ENCODE assay signal across 1 cellular context in genomic region chr14:104871656-104872468, GRCh38.
TF ChIP-seq lines count a peak whose summit lies in the region.

No MANE protein-coding gene starts in this region.

TF ChIP-seq in K562, 482 proteins besides CTCF, POLR2A, EP300 and RAD21:
- TF ChIP-seq ZBTB43 (CRISPR knock-in tag; IDR thresholded peaks at IDR 0.05) (peak; percentile 98), ZNF512 (tag; IDR thresholded peaks at IDR 0.05) (no peak), RBM34 (IDR thresholded peaks at IDR 0.05; ENCODE audit: borderline replicate concordance, insufficient read depth, low read length) (no peak), MYNN (IDR thresholded peaks at IDR 0.05) (peak; percentile 49; the same call in 1 of the 2 replicates), MYNN (CRISPR knock-in tag; IDR thresholded peaks at IDR 0.05) (no peak), ZNF445 (CRISPR knock-in tag; IDR thresholded peaks at IDR 0.05; ENCODE audit: low read depth) (no peak), ARNT (IDR thresholded peaks at IDR 0.05) (no peak), ATF1 (CRISPR knock-in tag; IDR thresholded peaks at IDR 0.05) (no peak), ATF1 (tag; IDR thresholded peaks at IDR 0.05) (no peak), LCOR (CRISPR knock-in tag; IDR thresholded peaks at IDR 0.05) (no peak)
